8 cellular contexts compared by ENCODE assay signal in genomic region chr15:50879016-50879415, GRCh38. TPM values are rescaled to one million over a fixed set of nuclear protein-coding genes. Genes with fewer than 3 reads are reported as not detected.
A peak's percentile ranks its signal among the peaks of the same experiment; 100 is the strongest.
DNase-seq lines count a peak whose midpoint lies in the region; ATAC-seq and TF ChIP-seq lines count a peak whose summit lies in the region.

No MANE protein-coding gene starts in this region.

- H3K36me3 Mint-ChIP-seq in mesothelial cell of epicardium, result no peaks in the 10 kb centered on the region

- in situ Hi-C loops in gastrocnemius medialis (cut with MboI; ENCODE audit: low sequenced_read_pairs in 4 of 4), result loop anchor here in 1 of 4 donors (5.0 kb wide), 1 partner anchor 122 kb away; no protein-coding TSS in a partner anchor

- DNase-seq in NK-92 treated with Interleukin-12 subunit alpha and Interleukin-12 subunit beta, amount 100 ng/mL, for 24 hours (lab: John Stamatoyannopoulos, UW), result peak; percentile 52
- DNase-seq in NK-92 (lab: John Stamatoyannopoulos, UW; ENCODE audit: unreplicated experiment), result no peak
- no peak for DNase-seq in mesothelial cell of epicardium (ENCODE audit: low spot score in 2 of 2, unreplicated experiment in 2 of 2)
- no peak for DNase-seq in gastrocnemius medialis
- DNase-seq in AML-193 (lab: John Stamatoyannopoulos, UW), result no peak
- DNase-seq in activated CD4-positive, CD25-positive, alpha-beta regulatory T cell (lab: John Stamatoyannopoulos, UW), result no peak

- intact Hi-C loops in gastrocnemius medialis (cut with DNase I; ENCODE audit: low total_unique reads), result loop anchor here (5.0 kb wide), 1 partner anchor 112 kb away; the partner anchor contains the start of gene SPPL2A

- peaks cover 15% of the 10 kb centered on the region for H3K4me1 Mint-ChIP-seq in mesothelial cell of epicardium

- H3K9me3 ChIP-seq in gastrocnemius medialis, result no peaks in the 10 kb centered on the region

- peak overlapping the region; percentile 22 for H3K27ac Mint-ChIP-seq in mesothelial cell of epicardium

- no peaks in the 10 kb centered on the region for H3K9me3 Mint-ChIP-seq in mesothelial cell of epicardium

- TF ChIP-seq CTCF in mesothelial cell of epicardium (IDR thresholded peaks at IDR 0.05; ENCODE audit: unreplicated experiment) (no peak), gastrocnemius medialis (IDR thresholded peaks at IDR 0.05 in 4 of 5, conservative IDR thresholded peaks at IDR 0.05 in 1 of 5) (no peak)

- H3K4me3 ChIP-seq in gastrocnemius medialis, result no peak overlapping the region

- peaks cover 0 to 4% of the 10 kb centered on the region in 2 donors for H3K4me1 ChIP-seq in gastrocnemius medialis

- H3K4me3 Mint-ChIP-seq in mesothelial cell of epicardium, result no peak overlapping the region

- ATAC-seq in GM21786 (IDR thresholded peaks at IDR 0.05; ENCODE audit: unreplicated experiment) (peak; percentile 68), HG03571 (IDR thresholded peaks at IDR 0.05; ENCODE audit: unreplicated experiment) (peak; percentile 50), gastrocnemius medialis (no peak)

- H3K27me3 Mint-ChIP-seq in mesothelial cell of epicardium (ENCODE audit: low read depth), result no peaks in the 10 kb centered on the region

- H3K27ac ChIP-seq in gastrocnemius medialis, result no peak overlapping the region

- TF ChIP-seq POLR2A in gastrocnemius medialis (IDR thresholded peaks at IDR 0.05), result no peak

- H3K36me3 ChIP-seq in gastrocnemius medialis, result no peaks in the 10 kb centered on the region

- no peaks in the 10 kb centered on the region for H3K27me3 ChIP-seq in gastrocnemius medialis

RNA-seq across cellular contexts. Expression of gene AP4E1, which starts 29.5 kb away (rescaled TPM):
- total RNA-seq in mesothelial cell of epicardium (8.6 to 10.0 TPM (median 9.7 TPM) in 3 replicates), gastrocnemius medialis (10 to 100 TPM; 11.6 to 14.0 (median 13.4) TPM)

Comparison
In these comparisons a context has a peak if more than half of its experiments do, and no peak if none do; other contexts are left out.
1. ATAC-seq: peak in GM21786 (single experiment) and HG03571 (single experiment); none in gastrocnemius medialis (0 of 2).